Comparison of ENCODE assay signal across 8 cellular contexts in genomic region chr6:133241088-133241900, GRCh38. TPM values are rescaled to one million over a fixed set of nuclear protein-coding genes. Genes with fewer than 3 reads are reported as not detected.
DNase-seq lines count a peak whose midpoint lies in the region; ATAC-seq and TF ChIP-seq lines count a peak whose summit lies in the region.

EYA4 (plus strand) TSS chr6:133241357; CDS start chr6:133274781, 33,424 bp downstream.

- H3K79me2 ChIP-seq in PC-3 (ENCODE audit: low read length) (peaks cover 52% of the 10 kb centered on the region), neural progenitor cell (ENCODE audit: low read depth) (no peaks in the 10 kb centered on the region)

- peak; percentile 70 for ATAC-seq in PC-3
- ATAC-seq in GM21619 (IDR thresholded peaks at IDR 0.05; ENCODE audit: unreplicated experiment): no peak

- H3K27ac ChIP-seq in PC-3 (ENCODE audit: low read length): peak within 1 kb of the TSS; percentile 62
- no peak within 1 kb of the TSS for H3K27ac ChIP-seq in neural progenitor cell

- POLR2A ChIA-PET in PC-3 (lab: Charles Lee; ENCODE audit: unreplicated experiment): no interaction called here

- in situ Hi-C loops in KBM-7 (cut with MboI; ENCODE audit: low pct_unique_long_range_greater_than_20kb, low sequenced_read_pairs): no loop called here

- H3K9me3 ChIP-seq in PC-3 (ENCODE audit: low read length) (no peaks in the 10 kb centered on the region), neural progenitor cell (ENCODE audit: low read depth) (no peaks in the 10 kb centered on the region)

- CTCF ChIA-PET in PC-3 (lab: Charles Lee): interaction anchor here (0.7 kb wide), 1 partner anchor 29 kb away, joined by 4 read pairs; no protein-coding TSS in a partner anchor

- TF ChIP-seq CTCF in GM10266 (IDR thresholded peaks at IDR 0.05; ENCODE audit: control insufficient read depth, insufficient read depth, low read depth, missing control alignments): no peak
- no peak for TF ChIP-seq CTCF in PC-3 (conservative IDR thresholded peaks at IDR 0.05; ENCODE audit: low read depth, low read length)
- TF ChIP-seq CTCF in foreskin fibroblast (IDR thresholded peaks at IDR 0.05; ENCODE audit: low read depth, low read length): no peak
- no peak for TF ChIP-seq CTCF in neural progenitor cell (IDR thresholded peaks at IDR 0.05)

- no peak within 1 kb of the TSS for H3K27ac Mint-ChIP-seq in neural progenitor cell

- H3K27me3 Mint-ChIP-seq in neural progenitor cell (ENCODE audit: insufficient read depth, low read depth): peaks cover 40% of the 10 kb centered on the region

- H3K36me3 ChIP-seq in PC-3 (ENCODE audit: low read depth, low read length): no peaks in the 10 kb centered on the region
- H3K36me3 ChIP-seq in neural progenitor cell: no peaks in the 10 kb centered on the region

- H3K4me3 ChIP-seq in PC-3 (ENCODE audit: low read length) (peak within 1 kb of the TSS; percentile 92), foreskin fibroblast (ENCODE audit: low read depth in 1 of 2, low read length in 2 of 2) (peak within 1 kb of the TSS; percentile 35 to 47), neural progenitor cell (peak within 1 kb of the TSS; percentile 67)

- no peaks in the 10 kb centered on the region for H3K9me2 ChIP-seq in PC-3 (replicated peaks; ENCODE audit: low read length)

- no peaks in the 10 kb centered on the region for H3F3A ChIP-seq in PC-3 (ENCODE audit: low read length, unreplicated experiment)
- peaks cover 36% of the 10 kb centered on the region for H3F3A ChIP-seq in neural progenitor cell (ENCODE audit: low read depth)

- H3K27me3 ChIP-seq in PC-3 (ENCODE audit: low read length) (no peaks in the 10 kb centered on the region), neural progenitor cell (peaks cover 86% of the 10 kb centered on the region)

- intact Hi-C loops in PC-3 (cut with micrococcal nuclease): loop anchor here (5.0 kb wide), 2 partner anchors 54 to 101 kb away; no protein-coding TSS in a partner anchor

- no peaks in the 10 kb centered on the region for H3K9me3 Mint-ChIP-seq in neural progenitor cell

- BruUV-seq in PC-3 (replicated peaks; lab: Mats Ljungman, UMichigan): TSS peak; percentile 65

- H4K20me1 ChIP-seq in PC-3 (ENCODE audit: low read length) (no peaks in the 10 kb centered on the region), neural progenitor cell (ENCODE audit: low read depth) (peaks cover 25% of the 10 kb centered on the region)

- DNase-seq in GM10266 (ENCODE audit: extremely low spot score) (peak; percentile 18), PC-3 (peak; percentile 62), foreskin fibroblast (peak in 1 of 2 donors; percentile 54), neural progenitor cell (ENCODE audit: low spot score) (peak; percentile 66), AG08395 (ENCODE audit: low spot score) (no peak), KBM-7 (no peak), NCI-H1105 (lab: John Stamatoyannopoulos, UW) (no peak)

- peak within 1 kb of the TSS; percentile 92 for H3K4me3 Mint-ChIP-seq in neural progenitor cell

- peak within 1 kb of the TSS; percentile 92 for H3K4me2 ChIP-seq in PC-3 (ENCODE audit: low read length)
- H3K4me2 ChIP-seq in neural progenitor cell: peak within 1 kb of the TSS; percentile 88

- H3K9ac ChIP-seq in PC-3 (ENCODE audit: low read length): peak within 1 kb of the TSS; percentile 87
- H3K9ac ChIP-seq in neural progenitor cell: no peak within 1 kb of the TSS

- peaks cover 20% of the 10 kb centered on the region for H3K4me1 Mint-ChIP-seq in neural progenitor cell

- H2AFZ ChIP-seq in PC-3 (ENCODE audit: low read length): peak within 1 kb of the TSS; percentile 95
- H2AFZ ChIP-seq in neural progenitor cell (replicated peaks): peak within 1 kb of the TSS; percentile 96

- H3K36me3 Mint-ChIP-seq in neural progenitor cell: no peaks in the 10 kb centered on the region

- peaks cover 47% of the 10 kb centered on the region for H3K4me1 ChIP-seq in PC-3 (ENCODE audit: insufficient read depth, low read length)
- peaks cover 19% of the 10 kb centered on the region for H3K4me1 ChIP-seq in neural progenitor cell

RNA-seq across cellular contexts. Expression of gene EYA4, which starts in this region (rescaled TPM):
- total RNA-seq in PC-3 (2014; rRNA removed): 10.0 and 11.6 TPM in 2 replicates
- 2.3 and 2.4 TPM in 2 replicates for total RNA-seq in neural progenitor cell (ENCODE audit: low replicate concordance)

Comparison
In these comparisons a context has a peak if more than half of its experiments do, and no peak if none do; other contexts are left out.
1. DNase-seq: peak in GM10266 (single experiment), PC-3 (single experiment) and neural progenitor cell (single experiment); none in AG08395 (single experiment), KBM-7 (single experiment) and NCI-H1105 (single experiment).
2. H3K4me3 ChIP-seq: peak in every context shown above with its lines; median percentile 92 in PC-3; 67 in neural progenitor cell; 41 in foreskin fibroblast.